Comparison of ENCODE assay signal across 10 cellular contexts in the genomic region with DNA sequence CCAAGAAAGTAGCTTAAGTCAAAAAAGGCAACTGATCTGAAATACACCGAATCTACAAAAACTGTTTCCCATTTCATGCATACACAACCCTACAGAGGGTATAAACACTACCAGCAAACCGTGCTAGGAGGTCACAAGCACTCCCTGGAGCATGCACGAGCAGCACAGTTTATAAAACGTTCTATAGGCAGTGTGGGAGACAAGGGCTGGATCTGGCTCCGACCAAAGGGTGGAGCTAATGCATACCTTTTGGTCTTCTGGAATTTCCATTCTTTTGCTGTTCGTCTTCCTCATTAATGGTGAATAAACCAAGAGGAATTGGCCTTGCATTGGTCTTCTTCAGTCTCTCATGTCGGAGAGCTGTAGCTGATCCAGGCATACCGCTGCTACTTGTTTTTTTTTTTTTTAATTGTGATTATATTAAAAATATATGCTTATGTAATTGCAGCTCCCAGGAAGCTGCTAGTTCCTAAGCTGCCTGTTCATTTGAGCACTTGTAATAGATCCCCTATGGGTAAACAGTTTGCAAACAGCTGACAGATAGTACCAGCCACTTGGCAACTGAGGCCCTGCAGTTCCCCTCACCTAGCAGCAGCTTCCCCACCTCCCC. TPM values are rescaled to one million over a fixed set of nuclear protein-coding genes. Genes with fewer than 3 reads are reported as not detected.
A peak's percentile ranks its signal among the peaks of the same experiment; 100 is the strongest.
DNase-seq lines count a peak whose midpoint lies in the region; ATAC-seq, FAIRE-seq and TF ChIP-seq lines count a peak whose summit lies in the region.
"Had no signal": no experiment of that assay in that cellular context is flagged by ENCODE, and none has a peak within 500 bp of the region (broad histone marks: within the 10 kb centered on the region; RNA-seq: fewer than 3 reads in every experiment).

No MANE protein-coding gene starts in this region.

- H2AFZ ChIP-seq in hepatocyte: no peak overlapping the region

- 0 out of 2 replicates have a peak, but pooled peaks have one; percentile 14 for TF ChIP-seq POLR2A in A549 (IDR thresholded peaks at IDR 0.05; ENCODE audit: low read length)

- H3K4me3 ChIP-seq in A549: peak overlapping the region; percentile 37
- H3K4me3 ChIP-seq in HAP-1: no peak overlapping the region
- H3K4me3 ChIP-seq in hepatocyte: no peak overlapping the region
- H3K4me3 ChIP-seq: adrenal gland had no signal

- H3K4me2 ChIP-seq in A549 (peak overlapping the region; percentile 81), hepatocyte (no peak overlapping the region)

- WGBS in A549 (ENCODE audit: missing lambda C conversion rate): under 1% methylated on average over 8 of the region's 8 CpGs
- WGBS in hepatocyte (ENCODE audit: low lambda C conversion rate, missing lambda C conversion rate): 60% methylated on average over 8 of the region's 8 CpGs

- no peaks in the 10 kb centered on the region for H3K27me3 ChIP-seq in HAP-1 (ENCODE audit: low read depth)
- H3K27me3 ChIP-seq in hepatocyte: no peaks in the 10 kb centered on the region
- H3K27me3 ChIP-seq: adrenal gland had no signal

- no peaks in the 10 kb centered on the region for H3K9me3 ChIP-seq in A549
- H3K9me3 ChIP-seq in HAP-1: no peaks in the 10 kb centered on the region
- no peaks in the 10 kb centered on the region for H3K9me3 ChIP-seq in hepatocyte (ENCODE audit: low read depth)
- H3K9me3 ChIP-seq: adrenal gland had no signal

- CTCF ChIA-PET in A549 (lab: Yijun Ruan, JAX): interaction anchor here (0.8 to 5.7 kb wide), 15 partner anchors 8 to 168 kb away, joined by 3 to 36 read pairs (median 3); a partner anchor contains a TSS

- peaks cover 8% of the 10 kb centered on the region for H4K20me1 ChIP-seq in hepatocyte (ENCODE audit: insufficient read depth, poor library complexity, severe bottlenecking)

- peak; percentile 67 to 75; a peak in 5 of 6 replicates for ATAC-seq in A549
- no peak for ATAC-seq in GM21423 (IDR thresholded peaks at IDR 0.05; ENCODE audit: unreplicated experiment)

- in situ Hi-C loops in HAP-1 (cut with MboI; ENCODE audit: low sequenced_read_pairs): no loop called here

- H3K4me1 ChIP-seq in A549 (peaks cover 92% of the 10 kb centered on the region), HAP-1 (peaks cover 36% of the 10 kb centered on the region), hepatocyte (ENCODE audit: insufficient read depth) (peaks cover 6% of the 10 kb centered on the region)

- no peak for TF ChIP-seq EP300 in A549 (IDR thresholded peaks at IDR 0.05)

- H3K27ac ChIP-seq in A549 (peak overlapping the region; percentile 91 to 97), hepatocyte (no peak overlapping the region)

- peak in 1 of 2 experiments; percentile 26; a peak in 3 of 5 replicates for TF ChIP-seq RAD21 in A549 (conservative IDR thresholded peaks at IDR 0.05 in 1 of 2, IDR thresholded peaks at IDR 0.05 in 1 of 2)

- peaks cover 64% of the 10 kb centered on the region for H3K79me2 ChIP-seq in hepatocyte

- POLR2A ChIA-PET in A549 (lab: Yijun Ruan, JAX): interaction anchor here (1.1 to 1.7 kb wide), 2 partner anchors 22 to 122 kb away, joined by 4 to 7 read pairs; no protein-coding TSS in a partner anchor

- DNase-seq in A549 (ENCODE audit: low read depth in 1 of 2, low spot score in 1 of 2) (peak in 1 of 2 experiments; percentile 64), HAP-1 (ENCODE audit: low spot score in 2 of 2) (peak; percentile 62 to 80), SW480 (ENCODE audit: low spot score) (peak; percentile 30), inferior parietal cortex (ENCODE audit: extremely low spot score) (peak; percentile 70), hepatocyte (ENCODE audit: low spot score) (no peak), H4 (ENCODE audit: low spot score) (no peak), ecto neural progenitor cell (ENCODE audit: low spot score) (no peak)
- DNase-seq: NCI-H774 had no signal

- FAIRE-seq in A549 (lab: Jason Lieb, UNC): no peak

- H3K9me2 ChIP-seq in hepatocyte (replicated peaks; ENCODE audit: insufficient read depth): no peaks in the 10 kb centered on the region

- H3K36me3 ChIP-seq in HAP-1 (replicated peaks) (no peaks in the 10 kb centered on the region), hepatocyte (replicated peaks; ENCODE audit: insufficient read depth, low read depth) (no peaks in the 10 kb centered on the region)
- H3K36me3 ChIP-seq: adrenal gland had no signal

- TF ChIP-seq CTCF in A549 (IDR thresholded peaks at IDR 0.05): no peak
- TF ChIP-seq CTCF in hepatocyte (IDR thresholded peaks at IDR 0.05; ENCODE audit: poor library complexity): no peak

TF ChIP-seq in A549, 52 proteins besides CTCF, POLR2A, EP300 and RAD21:
- TF ChIP-seq KDM5A (IDR thresholded peaks at IDR 0.05) (no peak), JUN (IDR thresholded peaks at IDR 0.05) (peak; percentile 1 to 35; a peak in 2 of 5 replicates), CHD2 (IDR thresholded peaks at IDR 0.05; ENCODE audit: low read length, partially characterized antibody) (no peak)
- TF ChIP-seq, protein P1, sequence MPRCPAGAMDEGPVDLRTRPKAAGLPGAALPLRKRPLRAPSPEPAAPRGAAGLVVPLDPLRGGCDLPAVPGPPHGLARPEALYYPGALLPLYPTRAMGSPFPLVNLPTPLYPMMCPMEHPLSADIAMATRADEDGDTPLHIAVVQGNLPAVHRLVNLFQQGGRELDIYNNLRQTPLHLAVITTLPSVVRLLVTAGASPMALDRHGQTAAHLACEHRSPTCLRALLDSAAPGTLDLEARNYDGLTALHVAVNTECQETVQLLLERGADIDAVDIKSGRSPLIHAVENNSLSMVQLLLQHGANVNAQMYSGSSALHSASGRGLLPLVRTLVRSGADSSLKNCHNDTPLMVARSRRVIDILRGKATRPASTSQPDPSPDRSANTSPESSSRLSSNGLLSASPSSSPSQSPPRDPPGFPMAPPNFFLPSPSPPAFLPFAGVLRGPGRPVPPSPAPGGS (IDR thresholded peaks at IDR 0.05): 0 out of 3 replicates have a peak, but pooled peaks have one; percentile 21
- TF ChIP-seq, protein P2, sequence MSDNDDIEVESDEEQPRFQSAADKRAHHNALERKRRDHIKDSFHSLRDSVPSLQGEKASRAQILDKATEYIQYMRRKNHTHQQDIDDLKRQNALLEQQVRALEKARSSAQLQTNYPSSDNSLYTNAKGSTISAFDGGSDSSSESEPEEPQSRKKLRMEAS (IDR thresholded peaks at IDR 0.05): peak; percentile 51; the same call in 1 of the 2 replicates
- TF ChIP-seq, protein P3, sequence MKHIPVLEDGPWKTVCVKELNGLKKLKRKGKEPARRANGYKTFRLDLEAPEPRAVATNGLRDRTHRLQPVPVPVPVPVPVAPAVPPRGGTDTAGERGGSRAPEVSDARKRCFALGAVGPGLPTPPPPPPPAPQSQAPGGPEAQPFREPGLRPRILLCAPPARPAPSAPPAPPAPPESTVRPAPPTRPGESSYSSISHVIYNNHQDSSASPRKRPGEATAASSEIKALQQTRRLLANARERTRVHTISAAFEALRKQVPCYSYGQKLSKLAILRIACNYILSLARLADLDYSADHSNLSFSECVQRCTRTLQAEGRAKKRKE (CRISPR knock-in tag; IDR thresholded peaks at IDR 0.05; ENCODE audit: low read depth): no peak

RNA-seq across cellular contexts. Expression of a gene that starts 24.5 kb away (rescaled TPM):
- polyA plus RNA-seq in A549 (2011; rRNA removed) (49.0 and 64.5 TPM in 2 replicates), A549 (2017; fragmentation: RNase III; extraction: RNeasy Plus Mini Kit Qiagen cat#74134 plus additional on column Dnase treatment) (49.5 to 65.0 TPM (median 60.6 TPM) in 3 replicates), hepatocyte (13.4 and 14.4 TPM in 2 replicates)
- polyA plus RNA-seq in A549 (2012; cell fraction: cytosol; rRNA removed): 36.9 and 38.4 TPM in 2 replicates
- 41.6 and 44.1 TPM in 2 replicates for polyA plus RNA-seq in A549 (2012; cell fraction: nucleus; rRNA removed)
- 27.1 and 28.1 TPM in 2 replicates for polyA minus RNA-seq in A549 (2011; rRNA and poly(A)+ RNA removed)
- total RNA-seq in hepatocyte: 22.9 and 24.1 TPM in 2 replicates
- 1.0 and 1.3 TPM in 2 replicates for total RNA-seq in H4 (2014; rRNA removed; shearing (Covaris generic))

Comparison
In these comparisons a context has a peak if more than half of its experiments do, and no peak if none do; other contexts are left out.
1. DNase-seq: peak in HAP-1 (2 of 2), SW480 (single experiment) and inferior parietal cortex (single experiment); none in hepatocyte (single experiment), H4 (single experiment) and ecto neural progenitor cell (single experiment).
2. RNA of a gene that starts 24.5 kb away (total RNA-seq): 22.9 to 24.1 TPM in hepatocyte; 1.0 to 1.3 TPM in H4; every median in the first group is over 10 times any median in the second.